In the genomic region with DNA sequence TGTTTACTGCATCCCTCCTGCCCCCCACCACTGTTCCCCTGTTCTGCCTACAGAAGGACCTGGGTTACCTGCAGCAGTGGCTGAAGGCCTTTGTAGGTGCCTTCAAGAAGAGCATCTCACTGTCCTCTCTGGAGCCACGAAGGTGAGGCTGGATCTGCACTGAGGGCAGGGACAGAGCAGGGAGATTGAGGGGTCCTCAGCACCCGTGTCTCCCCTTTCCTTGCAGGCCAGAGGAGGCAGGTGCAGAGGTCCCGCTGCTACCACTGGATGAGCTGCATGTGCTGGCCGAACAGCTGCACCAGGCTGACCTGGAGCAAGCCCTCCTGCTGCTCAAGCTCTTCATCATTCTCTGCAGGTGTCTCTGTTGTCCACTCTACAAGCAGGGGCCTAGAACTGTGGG, we compare ENCODE assay signal across 1 cellular context.
TF ChIP-seq lines count a peak whose summit lies in the region.

No MANE protein-coding gene starts in this region.

TF ChIP-seq in H1, 55 proteins besides CTCF, POLR2A, EP300 and RAD21:
- TF ChIP-seq ASH2L (IDR thresholded peaks at IDR 0.05; ENCODE audit: low read length) (no peak), JUND (IDR thresholded peaks at IDR 0.05; ENCODE audit: low read length) (no peak), RBBP5 (IDR thresholded peaks at IDR 0.05; ENCODE audit: borderline replicate concordance, low read depth, low read length) (no peak), SP4 (IDR thresholded peaks at IDR 0.05; ENCODE audit: low read length) (no peak), SUZ12 (IDR thresholded peaks at IDR 0.05; ENCODE audit: low read length) (no peak), HDAC6 (IDR thresholded peaks at IDR 0.05; ENCODE audit: low read depth, low read length) (no peak), GTF2F1 (IDR thresholded peaks at IDR 0.05; ENCODE audit: borderline replicate concordance, low read depth, low read length) (no peak), BRCA1 (IDR thresholded peaks at IDR 0.05; ENCODE audit: low read depth, low read length) (no peak), NRF1 (IDR thresholded peaks at IDR 0.05; ENCODE audit: low read depth, low read length) (no peak), TCF12 (IDR thresholded peaks at IDR 0.05; ENCODE audit: low read depth, low read length) (no peak), KDM1A (IDR thresholded peaks at IDR 0.05; ENCODE audit: borderline replicate concordance, low read length) (no peak), SRF (IDR thresholded peaks at IDR 0.05; ENCODE audit: low read depth, low read length) (no peak), TEAD4 (IDR thresholded peaks at IDR 0.05; ENCODE audit: low read depth, low read length) (no peak), RXRA (IDR thresholded peaks at IDR 0.05; ENCODE audit: insufficient read depth, low read depth, low read length) (no peak), JUN (IDR thresholded peaks at IDR 0.05; ENCODE audit: low read depth, low read length) (no peak), RFX5 (IDR thresholded peaks at IDR 0.05; ENCODE audit: borderline replicate concordance, low read depth, low read length) (no peak), POU5F1 (IDR thresholded peaks at IDR 0.05; ENCODE audit: low read depth, low read length) (no peak)
- TF ChIP-seq, protein P1, sequence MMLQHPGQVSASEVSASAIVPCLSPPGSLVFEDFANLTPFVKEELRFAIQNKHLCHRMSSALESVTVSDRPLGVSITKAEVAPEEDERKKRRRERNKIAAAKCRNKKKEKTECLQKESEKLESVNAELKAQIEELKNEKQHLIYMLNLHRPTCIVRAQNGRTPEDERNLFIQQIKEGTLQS (IDR thresholded peaks at IDR 0.05; ENCODE audit: insufficient read depth, low read depth, low read length): no peak
- TF ChIP-seq, protein P2, sequence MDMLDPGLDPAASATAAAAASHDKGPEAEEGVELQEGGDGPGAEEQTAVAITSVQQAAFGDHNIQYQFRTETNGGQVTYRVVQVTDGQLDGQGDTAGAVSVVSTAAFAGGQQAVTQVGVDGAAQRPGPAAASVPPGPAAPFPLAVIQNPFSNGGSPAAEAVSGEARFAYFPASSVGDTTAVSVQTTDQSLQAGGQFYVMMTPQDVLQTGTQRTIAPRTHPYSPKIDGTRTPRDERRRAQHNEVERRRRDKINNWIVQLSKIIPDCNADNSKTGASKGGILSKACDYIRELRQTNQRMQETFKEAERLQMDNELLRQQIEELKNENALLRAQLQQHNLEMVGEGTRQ (IDR thresholded peaks at IDR 0.05; ENCODE audit: low read length): no peak
